9 cellular contexts compared by ENCODE assay signal in genomic region chr14:73724696-73725095, GRCh38. TPM values are rescaled to one million over a fixed set of nuclear protein-coding genes. Genes with fewer than 3 reads are reported as not detected.
A peak's percentile ranks its signal among the peaks of the same experiment; 100 is the strongest.
DNase-seq lines count a peak whose midpoint lies in the region; ATAC-seq and TF ChIP-seq lines count a peak whose summit lies in the region.
"Had no signal": no experiment of that assay in that cellular context is flagged by ENCODE, and none has a peak within 500 bp of the region (broad histone marks: within the 10 kb centered on the region; RNA-seq: fewer than 3 reads in every experiment).

No MANE protein-coding gene starts in this region.

- no peaks in the 10 kb centered on the region for H3K9me3 ChIP-seq in CD8-positive, alpha-beta memory T cell (ENCODE audit: low read length)
- H3K9me3 ChIP-seq in smooth muscle cell (replicated peaks; ENCODE audit: low read depth): no peaks in the 10 kb centered on the region

- H4K20me1 ChIP-seq in smooth muscle cell (ENCODE audit: low read depth): peaks cover 25% of the 10 kb centered on the region

- H3K9ac ChIP-seq in smooth muscle cell (ENCODE audit: low read depth): no peak overlapping the region

- no peak overlapping the region for H3K27ac ChIP-seq in CD8-positive, alpha-beta memory T cell (ENCODE audit: low read depth, low read length)
- H3K27ac ChIP-seq in smooth muscle cell (ENCODE audit: low read depth): peak overlapping the region; percentile 46

- peaks cover 79% of the 10 kb centered on the region for H3K36me3 ChIP-seq in CD8-positive, alpha-beta memory T cell (ENCODE audit: insufficient read depth, low read length)
- H3K36me3 ChIP-seq in smooth muscle cell (ENCODE audit: low read depth): no peaks in the 10 kb centered on the region

- H3K4me3 Mint-ChIP-seq in CD8-positive, alpha-beta memory T cell: peak overlapping the region in 1 of 7 donors; percentile 44
- H3K4me3 Mint-ChIP-seq in activated CD4-positive, alpha-beta memory T cell treated with anti-CD3 and anti-CD28 coated beads, Interleukin-2, amount 10 ng/mL, durations not matched to agents 7 days and 5 days: no peak overlapping the region
- H3K4me3 Mint-ChIP-seq in glutamatergic neuron (ENCODE audit: unreplicated experiment): peak overlapping the region; percentile 23
- H3K4me3 Mint-ChIP-seq in activated CD4-positive, alpha-beta T cell treated with anti-CD3 and anti-CD28 coated beads, Interleukin-2, amount 10 ng/mL, durations not matched to agents 24 days and 14 days: no peak overlapping the region

- no peak for DNase-seq in CD8-positive, alpha-beta memory T cell
- DNase-seq in activated CD4-positive, alpha-beta memory T cell treated with anti-CD3 and anti-CD28 coated beads, Interleukin-2, amount 10 ng/mL, durations not matched to agents 7 days and 5 days: no peak
- DNase-seq in glutamatergic neuron (no peak), smooth muscle cell (lab: John Stamatoyannopoulos, UW; ENCODE audit: unreplicated experiment) (no peak), cerebellar cortex (ENCODE audit: low spot score) (no peak), NAMALWA (ENCODE audit: low spot score) (no peak)
- no peak for DNase-seq in activated CD4-positive, alpha-beta T cell treated with anti-CD3 and anti-CD28 coated beads, Interleukin-2, amount 10 ng/mL, durations not matched to agents 24 days and 14 days
- DNase-seq: naive B cell had no signal

- no peak overlapping the region for H3K4me3 ChIP-seq in CD8-positive, alpha-beta memory T cell (ENCODE audit: low read length)
- no peak overlapping the region for H3K4me3 ChIP-seq in smooth muscle cell

- 75% methylated on average over 2 of the region's 2 CpGs for WGBS in smooth muscle cell (ENCODE audit: low lambda C conversion rate)

- peaks cover 6 to 94% (median 25%) of the 10 kb centered on the region in 3 donors for H3K36me3 Mint-ChIP-seq in CD8-positive, alpha-beta memory T cell
- H3K36me3 Mint-ChIP-seq in activated CD4-positive, alpha-beta memory T cell treated with anti-CD3 and anti-CD28 coated beads, Interleukin-2, amount 10 ng/mL, durations not matched to agents 7 days and 5 days (ENCODE audit: low read depth): peaks cover 79% of the 10 kb centered on the region
- no peaks in the 10 kb centered on the region for H3K36me3 Mint-ChIP-seq in glutamatergic neuron (ENCODE audit: unreplicated experiment)
- peaks cover 66% of the 10 kb centered on the region for H3K36me3 Mint-ChIP-seq in activated CD4-positive, alpha-beta T cell treated with anti-CD3 and anti-CD28 coated beads, Interleukin-2, amount 10 ng/mL, durations not matched to agents 24 days and 14 days (ENCODE audit: low read depth)

- H3K4me2 ChIP-seq in smooth muscle cell: peak overlapping the region; percentile 17

- no peaks in the 10 kb centered on the region for H3K79me2 ChIP-seq in smooth muscle cell (ENCODE audit: low read depth)

- H3K27ac Mint-ChIP-seq in CD8-positive, alpha-beta memory T cell: peak overlapping the region in 7 of 8 donors; percentile 53 to 93 (median 82)
- peak overlapping the region; percentile 75 for H3K27ac Mint-ChIP-seq in activated CD4-positive, alpha-beta memory T cell treated with anti-CD3 and anti-CD28 coated beads, Interleukin-2, amount 10 ng/mL, durations not matched to agents 7 days and 5 days
- H3K27ac Mint-ChIP-seq in glutamatergic neuron (ENCODE audit: unreplicated experiment): no peak overlapping the region
- H3K27ac Mint-ChIP-seq in activated CD4-positive, alpha-beta T cell treated with anti-CD3 and anti-CD28 coated beads, Interleukin-2, amount 10 ng/mL, durations not matched to agents 24 days and 14 days: no peak overlapping the region

- H2AFZ ChIP-seq in smooth muscle cell (ENCODE audit: low read depth): no peak overlapping the region

- H3K27me3 Mint-ChIP-seq in CD8-positive, alpha-beta memory T cell: no peaks in the 10 kb centered on the region
- H3K27me3 Mint-ChIP-seq in activated CD4-positive, alpha-beta memory T cell treated with anti-CD3 and anti-CD28 coated beads, Interleukin-2, amount 10 ng/mL, durations not matched to agents 7 days and 5 days: no peaks in the 10 kb centered on the region
- peaks cover 2% of the 10 kb centered on the region for H3K27me3 Mint-ChIP-seq in glutamatergic neuron (ENCODE audit: unreplicated experiment)
- no peaks in the 10 kb centered on the region for H3K27me3 Mint-ChIP-seq in activated CD4-positive, alpha-beta T cell treated with anti-CD3 and anti-CD28 coated beads, Interleukin-2, amount 10 ng/mL, durations not matched to agents 24 days and 14 days
- H3K27me3 Mint-ChIP-seq: naive B cell had no signal

- intact Hi-C loops in activated CD4-positive, alpha-beta T cell treated with anti-CD3 and anti-CD28 coated beads, Interleukin-2, amount 10 ng/mL, durations not matched to agents 24 days and 14 days (cut with micrococcal nuclease): loop anchor here (5.0 kb wide), 1 partner anchor 163 kb away; the partner anchor contains the start of gene ZNF410

- CTCF ChIA-PET in CD8-positive, alpha-beta memory T cell (lab: Charles Lee): interaction anchor here (0.9 to 13.3 kb wide), 2 partner anchors 30 to 77 kb away, joined by 3 to 208 read pairs; a partner anchor contains a TSS
- CTCF ChIA-PET in activated CD4-positive, alpha-beta memory T cell treated with anti-CD3 and anti-CD28 coated beads, Interleukin-2, amount 10 ng/mL, durations not matched to agents 7 days and 5 days (lab: Charles Lee): interaction anchor here (1.0 to 1.5 kb wide), 2 partner anchors 28 to 61 kb away, joined by 3 to 4 read pairs; no protein-coding TSS in a partner anchor

- POLR2A ChIA-PET in CD8-positive, alpha-beta memory T cell (lab: Charles Lee): no interaction called here
- POLR2A ChIA-PET in activated CD4-positive, alpha-beta memory T cell treated with anti-CD3 and anti-CD28 coated beads, Interleukin-2, amount 10 ng/mL, durations not matched to agents 7 days and 5 days (lab: Charles Lee): interaction anchor here (0.9 to 2.6 kb wide), 3 partner anchors 11 to 127 kb away, joined by 3 to 20 read pairs (median 3); partner anchors contain the start of genes PNMA1 and PTGR2

- H3K4me1 Mint-ChIP-seq in CD8-positive, alpha-beta memory T cell: peaks cover 10 to 35% (median 22%) of the 10 kb centered on the region in 3 donors
- H3K4me1 Mint-ChIP-seq in activated CD4-positive, alpha-beta memory T cell treated with anti-CD3 and anti-CD28 coated beads, Interleukin-2, amount 10 ng/mL, durations not matched to agents 7 days and 5 days: peaks cover 43% of the 10 kb centered on the region
- H3K4me1 Mint-ChIP-seq in glutamatergic neuron (ENCODE audit: low read depth, unreplicated experiment): peaks cover 26% of the 10 kb centered on the region
- peaks cover 26% of the 10 kb centered on the region for H3K4me1 Mint-ChIP-seq in activated CD4-positive, alpha-beta T cell treated with anti-CD3 and anti-CD28 coated beads, Interleukin-2, amount 10 ng/mL, durations not matched to agents 24 days and 14 days

- TF ChIP-seq CTCF in glutamatergic neuron (IDR thresholded peaks at IDR 0.05; ENCODE audit: partially characterized antibody, unreplicated experiment): no peak
- TF ChIP-seq CTCF in smooth muscle cell (IDR thresholded peaks at IDR 0.05; ENCODE audit: borderline replicate concordance, insufficient read depth, poor library complexity, severe bottlenecking): no peak

- H3K9me3 Mint-ChIP-seq in CD8-positive, alpha-beta memory T cell: no peaks in the 10 kb centered on the region
- H3K9me3 Mint-ChIP-seq in activated CD4-positive, alpha-beta memory T cell treated with anti-CD3 and anti-CD28 coated beads, Interleukin-2, amount 10 ng/mL, durations not matched to agents 7 days and 5 days: no peaks in the 10 kb centered on the region
- H3K9me3 Mint-ChIP-seq in glutamatergic neuron (ENCODE audit: unreplicated experiment): no peaks in the 10 kb centered on the region
- H3K9me3 Mint-ChIP-seq in activated CD4-positive, alpha-beta T cell treated with anti-CD3 and anti-CD28 coated beads, Interleukin-2, amount 10 ng/mL, durations not matched to agents 24 days and 14 days: no peaks in the 10 kb centered on the region
- H3K9me3 Mint-ChIP-seq: naive B cell had no signal

- peaks cover 9% of the 10 kb centered on the region for H3F3A ChIP-seq in smooth muscle cell (ENCODE audit: low read depth)

- no peak for ATAC-seq in HG03442 (IDR thresholded peaks at IDR 0.05; ENCODE audit: unreplicated experiment)

- H3K4me1 ChIP-seq in CD8-positive, alpha-beta memory T cell (ENCODE audit: insufficient read depth, low read length): peaks cover 9% of the 10 kb centered on the region
- peaks cover 16% of the 10 kb centered on the region for H3K4me1 ChIP-seq in smooth muscle cell (ENCODE audit: low read depth)

- no peaks in the 10 kb centered on the region for H3K27me3 ChIP-seq in CD8-positive, alpha-beta memory T cell (ENCODE audit: insufficient read depth, low read length, poor library complexity, severe bottlenecking)
- no peaks in the 10 kb centered on the region for H3K27me3 ChIP-seq in smooth muscle cell (ENCODE audit: low read depth)

RNA-seq across cellular contexts. Expression of gene PNMA1, which starts 10.5 kb away (rescaled TPM):
- total RNA-seq in CD8-positive, alpha-beta memory T cell: 10 to 100 TPM; 56.8 to 61.0 TPM
- polyA plus RNA-seq in CD8-positive, alpha-beta memory T cell: 43.7 TPM
- total RNA-seq in activated CD4-positive, alpha-beta memory T cell treated with anti-CD3 and anti-CD28 coated beads, Interleukin-2, amount 10 ng/mL, durations not matched to agents 7 days and 5 days: 10 to 100 TPM; 28.2 to 30.0 TPM
- total RNA-seq in glutamatergic neuron (ENCODE audit: unreplicated experiment) (145 TPM), smooth muscle cell (16.5 and 22.4 TPM in 2 replicates)
- polyA plus RNA-seq in smooth muscle cell: 43.5 and 52.7 TPM in 2 replicates
- 29.7 and 30.4 TPM in 2 replicates for total RNA-seq in activated CD4-positive, alpha-beta T cell treated with anti-CD3 and anti-CD28 coated beads, Interleukin-2, amount 10 ng/mL, durations not matched to agents 24 days and 14 days

Comparison
In these comparisons a context has a peak if more than half of its experiments do, and no peak if none do; other contexts are left out.
1. H3K27ac Mint-ChIP-seq: peak in CD8-positive, alpha-beta memory T cell (7 of 8) and activated CD4-positive, alpha-beta memory T cell treated with anti-CD3 and anti-CD28 coated beads, Interleukin-2, amount 10 ng/mL, durations not matched to agents 7 days and 5 days (single experiment); none in glutamatergic neuron (single experiment) and activated CD4-positive, alpha-beta T cell treated with anti-CD3 and anti-CD28 coated beads, Interleukin-2, amount 10 ng/mL, durations not matched to agents 24 days and 14 days (single experiment).